Comparison of ENCODE assay signal across 8 cellular contexts in genomic region chr7:2554654-2555053, GRCh38. TPM values are rescaled to one million over a fixed set of nuclear protein-coding genes. Genes with fewer than 3 reads are reported as not detected.
DNase-seq lines count a peak whose midpoint lies in the region; ATAC-seq and TF ChIP-seq lines count a peak whose summit lies in the region.

No MANE protein-coding gene starts in this region.

- POLR2A ChIA-PET in AG04449 (lab: Yijun Ruan, JAX), result no interaction called here

- H3K18ac ChIP-seq in mesenchymal stem cell (ENCODE audit: low read depth in 1 of 2, low read length in 2 of 2), result peak overlapping the region in 1 of 2 experiments; percentile 16

- H3K4me1 ChIP-seq in body of pancreas (peaks cover 32% of the 10 kb centered on the region), mesenchymal stem cell (ENCODE audit: control insufficient read depth, insufficient read depth, low read depth, low read length) (peaks cover 18% of the 10 kb centered on the region), aorta (ENCODE audit: control insufficient read depth in 1 of 2, insufficient read depth in 2 of 2, low read length in 2 of 2) (no peaks in the 10 kb centered on the region)

- CTCF ChIA-PET in AG04449 (lab: Yijun Ruan, JAX), result interaction anchor here (1.6 to 1.9 kb wide), 2 partner anchors 77 to 103 kb away, joined by 4 read pairs; no protein-coding TSS in a partner anchor

- H2AK5ac ChIP-seq in mesenchymal stem cell (ENCODE audit: low read length, severe bottlenecking), result no peak overlapping the region

- peak overlapping the region; percentile 100 for H3K9ac ChIP-seq in mesenchymal stem cell (ENCODE audit: low read length)

- no peak overlapping the region for H4K8ac ChIP-seq in mesenchymal stem cell (ENCODE audit: low read length)

- no peak for TF ChIP-seq POLR2A in body of pancreas (IDR thresholded peaks at IDR 0.05)

- intact Hi-C loops in body of pancreas (cut with DNase I), result no loop called here
- intact Hi-C loops in aorta (cut with DNase I), result loop anchor here in 1 of 2 donors (5.0 to 10.0 kb wide), 2 partner anchors 53 to 290 kb away; partner anchors contain the start of gene GNA12

- 8% methylated on average over 11 of the region's 11 CpGs; no CpG with 5 or more reads in 1 of the 2 donors for WGBS in body of pancreas, 2 donors
- 26% methylated on average over 10 of the region's 11 CpGs for WGBS in mesenchymal stem cell
- 15 to 19% methylated on average over 10 to 11 of the region's 11 CpGs for WGBS in aorta, 2 donors

- no peaks in the 10 kb centered on the region for H3K27me3 ChIP-seq in body of pancreas
- no peaks in the 10 kb centered on the region for H3K27me3 ChIP-seq in mesenchymal stem cell (ENCODE audit: control insufficient read depth in 1 of 2, insufficient read depth in 1 of 2, low read length in 2 of 2)
- H3K27me3 ChIP-seq in aorta (ENCODE audit: control insufficient read depth in 1 of 2, insufficient read depth in 2 of 2, low read length in 1 of 2), result no peaks in the 10 kb centered on the region

- H3K23ac ChIP-seq in mesenchymal stem cell (ENCODE audit: low read length in 2 of 2), result peak overlapping the region in 1 of 2 experiments; percentile 86

- H3K36me3 ChIP-seq in body of pancreas (replicated peaks in 1 of 2; ENCODE audit: insufficient read depth in 1 of 2, low read depth in 2 of 2), result peaks cover 0 to 2% of the 10 kb centered on the region in 2 donors
- H3K36me3 ChIP-seq in mesenchymal stem cell (ENCODE audit: control insufficient read depth in 1 of 2, insufficient read depth in 2 of 2, low read depth in 1 of 2, low read length in 2 of 2), result peaks cover 13 to 23% of the 10 kb centered on the region in 2 experiments
- no peaks in the 10 kb centered on the region for H3K36me3 ChIP-seq in aorta (ENCODE audit: control insufficient read depth in 1 of 2, insufficient read depth in 2 of 2, low read length in 1 of 2)

- H2BK5ac ChIP-seq in mesenchymal stem cell (ENCODE audit: low read depth, low read length, poor library complexity, severe bottlenecking), result no peak overlapping the region

- H2BK15ac ChIP-seq in mesenchymal stem cell (ENCODE audit: low read depth, poor library complexity, severe bottlenecking), result no peak overlapping the region

- H3K9me3 ChIP-seq in body of pancreas (no peaks in the 10 kb centered on the region), mesenchymal stem cell (ENCODE audit: control insufficient read depth, low read length) (no peaks in the 10 kb centered on the region), aorta (ENCODE audit: control insufficient read depth, low read length) (no peaks in the 10 kb centered on the region)

- H3K4ac ChIP-seq in mesenchymal stem cell (ENCODE audit: low read depth in 1 of 2, low read length in 2 of 2), result no peak overlapping the region

- no peak overlapping the region for H2BK120ac ChIP-seq in mesenchymal stem cell (ENCODE audit: low read depth, low read length)

- no peak for DNase-seq in AG04449 (ENCODE audit: low read depth, low spot score)
- no peak for DNase-seq in HFF-Myc (ENCODE audit: extremely low read depth, low read depth)
- no peak for DNase-seq in body of pancreas
- no peak for DNase-seq in mesenchymal stem cell
- DNase-seq in aorta, result peak in 1 of 2 donors; percentile 44
- no peak for DNase-seq in effector CD8-positive, alpha-beta T cell (lab: John Stamatoyannopoulos, UW)
- DNase-seq in HPDE6-E6E7 (ENCODE audit: extremely low spot score), result no peak

- TF ChIP-seq CTCF in AG04449 (IDR thresholded peaks at IDR 0.05; ENCODE audit: insufficient read depth, low read length, missing control alignments), result no peak
- TF ChIP-seq CTCF in HFF-Myc (IDR thresholded peaks at IDR 0.05; ENCODE audit: low read depth, low read length, missing control alignments), result no peak
- TF ChIP-seq CTCF in body of pancreas (IDR thresholded peaks at IDR 0.05), result no peak

- H2BK12ac ChIP-seq in mesenchymal stem cell (ENCODE audit: low read length in 2 of 2), result peak overlapping the region in 1 of 2 experiments; percentile 51

- ATAC-seq in body of pancreas, result no peak
- ATAC-seq in aorta (ENCODE audit: low FRiP score), result no peak
- no peak for ATAC-seq in GM19324 (IDR thresholded peaks at IDR 0.05; ENCODE audit: low FRiP score, unreplicated experiment)

- peak overlapping the region; percentile 74 for H3K4me3 ChIP-seq in AG04449 (ENCODE audit: low read depth, low read length)
- peak overlapping the region; percentile 77 for H3K4me3 ChIP-seq in HFF-Myc (replicated peaks; ENCODE audit: low read depth, low read length)
- H3K4me3 ChIP-seq in body of pancreas, result peak overlapping the region; percentile 55 to 89
- peak overlapping the region; percentile 86 to 89 for H3K4me3 ChIP-seq in mesenchymal stem cell (ENCODE audit: insufficient read depth in 1 of 2, low read depth in 1 of 2, low read length in 2 of 2)
- peak overlapping the region; percentile 79 to 97 for H3K4me3 ChIP-seq in aorta (ENCODE audit: low read length in 2 of 2)

- H3K27ac ChIP-seq in body of pancreas, result peak overlapping the region in 3 of 4 donors; percentile 95 to 100 (median 100)
- H3K27ac ChIP-seq in mesenchymal stem cell (ENCODE audit: low read length, poor library complexity, severe bottlenecking), result no peak overlapping the region
- no peak overlapping the region for H3K27ac ChIP-seq in aorta (ENCODE audit: low read depth in 1 of 2, low read length in 2 of 2)

- H3K79me1 ChIP-seq in mesenchymal stem cell (replicated peaks; ENCODE audit: low read length, poor library complexity, severe bottlenecking), result peaks cover 17% of the 10 kb centered on the region

- H4K91ac ChIP-seq in mesenchymal stem cell (ENCODE audit: low read length), result no peak overlapping the region

- no peak overlapping the region for H2AFZ ChIP-seq in mesenchymal stem cell (ENCODE audit: low read depth, low read length)

- peak overlapping the region; percentile 95 for H3K4me2 ChIP-seq in mesenchymal stem cell (ENCODE audit: low read length, poor library complexity, severe bottlenecking)

- peak overlapping the region in 1 of 2 experiments; percentile 78 for H3K14ac ChIP-seq in mesenchymal stem cell (ENCODE audit: low read length in 2 of 2)

RNA-seq across cellular contexts. Expression of gene BRAT1, which starts 0.7 kb away (rescaled TPM):
- 10 to 100 TPM; 36.6 to 46.8 TPM for total RNA-seq in body of pancreas
- polyA plus RNA-seq in mesenchymal stem cell (2013, experiment 1 of 2), result 10.5 TPM
- polyA plus RNA-seq in mesenchymal stem cell (2013, experiment 2 of 2), result 10.6 TPM
- 10 to 100 TPM; 14.8 to 24.3 TPM for total RNA-seq in aorta
- 10 to 100 TPM; 11.8 to 63.9 TPM for polyA plus RNA-seq in aorta

RNA-seq across cellular contexts. Expression of gene IQCE, which starts 4.1 kb away (rescaled TPM):
- total RNA-seq in body of pancreas (10 to 100 TPM in 1 of 2 donors, 1 to 10 TPM in 1; 7.8 to 73.2 TPM), aorta (10 to 100 TPM; 12.0 to 18.2 TPM)
- 10.2 TPM for polyA plus RNA-seq in mesenchymal stem cell (2013, experiment 1 of 2)
- 10.0 TPM for polyA plus RNA-seq in mesenchymal stem cell (2013, experiment 2 of 2)
- 10 to 100 TPM in 1 of 2 donors, 1 to 10 TPM in 1; 6.1 to 10.5 TPM for polyA plus RNA-seq in aorta

RNA-seq across cellular contexts. Expression of gene LFNG, which starts 35.1 kb away (rescaled TPM):
- total RNA-seq in body of pancreas, result 100 to 1,000 TPM in 1 of 2 donors, 10 to 100 TPM in 1; 47.8 to 142 TPM
- polyA plus RNA-seq in mesenchymal stem cell (2013, experiment 1 of 2), result 0.22 TPM
- polyA plus RNA-seq in mesenchymal stem cell (2013, experiment 2 of 2), result 0.21 TPM
- 10 to 100 TPM; 14.0 to 30.6 TPM for total RNA-seq in aorta
- 1 to 10 TPM; 2.3 to 5.8 TPM for polyA plus RNA-seq in aorta

Comparison
In these comparisons a context has a peak if more than half of its experiments do, and no peak if none do; other contexts are left out.
1. H3K27ac ChIP-seq: peak in body of pancreas (3 of 4); none in mesenchymal stem cell (single experiment) and aorta (0 of 2).
2. Peak in every context shown above with its lines, with median percentiles within 50 percentile points of each other: H3K4me3 ChIP-seq.